In genomic region chr2:160613466-160614153, GRCh38 we compare ENCODE assay signal across 15 cellular contexts.
DNase-seq lines count a peak whose midpoint lies in the region; ATAC-seq and TF ChIP-seq lines count a peak whose summit lies in the region.
"Had no signal": no experiment of that assay in that cellular context is flagged by ENCODE, and none has a peak within 500 bp of the region (broad histone marks: within the 10 kb centered on the region; RNA-seq: fewer than 3 reads in every experiment).

No MANE protein-coding gene starts in this region.

- H3K4me3 Mint-ChIP-seq in activated T-cell treated with anti-CD3 and anti-CD28 coated beads, Interleukin-2, amount 50 U/mL, for 72 hours: no peak overlapping the region
- H3K4me3 Mint-ChIP-seq: nephron had no signal

- no peak for DNase-seq in activated T-cell treated with anti-CD3 and anti-CD28 coated beads, Interleukin-2, amount 50 U/mL, for 72 hours
- DNase-seq in activated T-cell treated with anti-CD3 and anti-CD28 coated beads for 4 hours (no peak), RKO (ENCODE audit: low spot score) (peak; percentile 43), fibroblast of gingiva (ENCODE audit: low read depth) (peak; percentile 18), smooth muscle cell of the brain vasculature (ENCODE audit: low read depth, low spot score) (peak; percentile 7), GM20000 (ENCODE audit: low spot score) (no peak)
- no peak for DNase-seq in NK-92 treated with Interleukin-12 subunit alpha and Interleukin-12 subunit beta, amount 100 ng/mL, for 24 hours (lab: John Stamatoyannopoulos, UW)
- DNase-seq: cerebellar nuclear complex, left colon, NCI-H1092, NCI-H524 treated with DMSO at 0.1 percent for 48 hours, upper lobe of left lung had no signal

- H3K27ac Mint-ChIP-seq in activated T-cell treated with anti-CD3 and anti-CD28 coated beads, Interleukin-2, amount 50 U/mL, for 72 hours: no peak overlapping the region
- H3K27ac Mint-ChIP-seq: activated T-helper 2 cell treated with anti-CD3 and anti-CD28 coated beads, Interferon-gamma antibody, Interleukin-2, Interleukin-4, amounts not matched to agents 10 μg/mL and 5 μg/mL and 100 μg/mL, durations not matched to agents 14 hours and 24 hours and 36 hours; nephron had no signal

- H3K9me3 Mint-ChIP-seq in activated T-cell treated with anti-CD3 and anti-CD28 coated beads, Interleukin-2, amount 50 U/mL, for 72 hours: peaks cover 4 to 10% of the 10 kb centered on the region in 2 donors

- TF ChIP-seq CTCF in GM20000 (IDR thresholded peaks at IDR 0.05; ENCODE audit: extremely low read depth, missing control alignments): no peak

- no peaks in the 10 kb centered on the region for H3K27me3 Mint-ChIP-seq in activated T-cell treated with anti-CD3 and anti-CD28 coated beads, Interleukin-2, amount 50 U/mL, for 72 hours (ENCODE audit: low read depth)

- ATAC-seq in activated T-cell treated with anti-CD3 and anti-CD28 coated beads, Interleukin-2, amount 50 U/mL, for 72 hours (replicated peaks in 1 of 2): peak; percentile 49 to 51
- ATAC-seq in GM18861 (IDR thresholded peaks at IDR 0.05; ENCODE audit: unreplicated experiment): no peak
- ATAC-seq: left colon had no signal

- peaks cover 14% of the 10 kb centered on the region for H3K4me1 Mint-ChIP-seq in activated T-cell treated with anti-CD3 and anti-CD28 coated beads, Interleukin-2, amount 50 U/mL, for 72 hours (ENCODE audit: low read depth)
- H3K4me1 Mint-ChIP-seq: nephron had no signal

- peaks cover 5 to 10% of the 10 kb centered on the region in 2 donors for H3K36me3 Mint-ChIP-seq in activated T-cell treated with anti-CD3 and anti-CD28 coated beads, Interleukin-2, amount 50 U/mL, for 72 hours (ENCODE audit: insufficient read depth in 2 of 2)

Comparison
In these comparisons a context has a peak if more than half of its experiments do, and no peak if none do; other contexts are left out.
1. DNase-seq: peak in RKO (single experiment), fibroblast of gingiva (single experiment) and smooth muscle cell of the brain vasculature (single experiment); none in activated T-cell treated with anti-CD3 and anti-CD28 coated beads, Interleukin-2, amount 50 U/mL, for 72 hours (0 of 2), activated T-cell treated with anti-CD3 and anti-CD28 coated beads for 4 hours (single experiment), NK-92 treated with Interleukin-12 subunit alpha and Interleukin-12 subunit beta, amount 100 ng/mL, for 24 hours (single experiment) and GM20000 (single experiment).